In genomic region chr19:55299991-55300390, GRCh38 we compare ENCODE assay signal across 26 cellular contexts. TPM values are rescaled to one million over a fixed set of nuclear protein-coding genes. Genes with fewer than 3 reads are reported as not detected.
"Had no signal": no experiment of that assay in that cellular context is flagged by ENCODE, and none has a peak within 500 bp of the region (broad histone marks: within the 10 kb centered on the region; RNA-seq: fewer than 3 reads in every experiment).

No MANE protein-coding gene starts in this region.

- H3K27me3 ChIP-seq: brain microvascular endothelial cell, cardiac muscle cell, Peyer's patch, SJSA1 had no signal

- H3K27ac Mint-ChIP-seq: activated CD4-positive, alpha-beta memory T cell treated with anti-CD3 and anti-CD28 coated beads for 36 hours; activated naive CD4-positive, alpha-beta T cell treated with anti-CD3 and anti-CD28 coated beads for 36 hours; activated naive CD8-positive, alpha-beta T cell; activated T-helper 17 cell treated with anti-CD3 and anti-CD28 coated beads, Interleukin-2, amount 50 U/mL, for 72 hours; WTC11 had no signal

- H3K4me3 ChIP-seq: cardiac muscle cell, Peyer's patch, SJSA1 had no signal

- DNase-seq: activated CD4-positive, alpha-beta memory T cell treated with anti-CD3 and anti-CD28 coated beads for 36 hours; activated CD4-positive, alpha-beta T cell treated with anti-CD3 and anti-CD28 coated beads for 48 hours; activated CD4-positive, CD25-positive, alpha-beta regulatory T cell treated with anti-CD3 and anti-CD28 coated beads, Interleukin-2, amount 50 U/mL, for 72 hours; activated CD8-positive, alpha-beta memory T cell treated with anti-CD3 and anti-CD28 coated beads for 24 hours; activated gamma-delta T cell; activated naive CD4-positive, alpha-beta T cell treated with anti-CD3 and anti-CD28 coated beads for 36 hours; activated T-cell treated with anti-CD3 and anti-CD28 coated beads for 4 hours; activated T-cell treated with anti-CD3 and anti-CD28 coated beads, Interleukin-2, amount 50 U/mL, for 48 hours; brain microvascular endothelial cell; MM.1S; NCI-H1105; NCI-H1436; NCI-H1694 treated with DMSO at 0.1 percent for 48 hours; NCI-H2029 treated with DMSO at 0.1 percent for 48 hours; NCI-H510A treated with DMSO at 0.1 percent for 48 hours; NCI-H69; NK-92 treated with Interleukin-12 subunit alpha and Interleukin-12 subunit beta, amount 100 ng/mL, for 24 hours; Peyer's patch; SHP77; SW 1271 had no signal

- H3K27ac ChIP-seq: brain microvascular endothelial cell, cardiac muscle cell, Peyer's patch, SJSA1 had no signal

- H3K4me3 Mint-ChIP-seq: activated CD4-positive, alpha-beta memory T cell treated with anti-CD3 and anti-CD28 coated beads for 36 hours; activated naive CD4-positive, alpha-beta T cell treated with anti-CD3 and anti-CD28 coated beads for 36 hours; activated naive CD8-positive, alpha-beta T cell; activated T-helper 17 cell treated with anti-CD3 and anti-CD28 coated beads, Interleukin-2, amount 50 U/mL, for 72 hours; WTC11 had no signal

- H3K9me3 Mint-ChIP-seq: activated CD4-positive, alpha-beta memory T cell treated with anti-CD3 and anti-CD28 coated beads for 36 hours; activated naive CD4-positive, alpha-beta T cell treated with anti-CD3 and anti-CD28 coated beads for 36 hours; activated T-helper 17 cell treated with anti-CD3 and anti-CD28 coated beads, Interleukin-2, amount 50 U/mL, for 72 hours; WTC11 had no signal

- H3K27me3 Mint-ChIP-seq: activated CD4-positive, alpha-beta memory T cell treated with anti-CD3 and anti-CD28 coated beads for 36 hours; activated naive CD8-positive, alpha-beta T cell; activated T-helper 17 cell treated with anti-CD3 and anti-CD28 coated beads, Interleukin-2, amount 50 U/mL, for 72 hours had no signal

- H3K4me1 Mint-ChIP-seq: activated T-helper 17 cell treated with anti-CD3 and anti-CD28 coated beads, Interleukin-2, amount 50 U/mL, for 72 hours had no signal

- H3K36me3 ChIP-seq: Peyer's patch had no signal

- ATAC-seq: activated T-helper 17 cell treated with anti-CD3 and anti-CD28 coated beads, Interleukin-2, amount 50 U/mL, for 72 hours; SK-N-SH treated with all-trans-retinoic acid at 6 μM for 48 hours; WTC11 had no signal

- H3K36me3 Mint-ChIP-seq: activated CD4-positive, alpha-beta memory T cell treated with anti-CD3 and anti-CD28 coated beads for 36 hours; activated naive CD8-positive, alpha-beta T cell had no signal

- H3K9me3 ChIP-seq: Peyer's patch, SJSA1 had no signal

RNA-seq across cellular contexts. Expression of gene TMEM150B, which starts 25.1 kb away (rescaled TPM):
- total RNA-seq: activated CD4-positive, alpha-beta memory T cell treated with anti-CD3 and anti-CD28 coated beads for 36 hours; activated naive CD4-positive, alpha-beta T cell treated with anti-CD3 and anti-CD28 coated beads for 36 hours; cardiac muscle cell; SJSA1 had no signal
- polyA plus RNA-seq: cardiac muscle cell had no signal
